Comparison of ENCODE assay signal across 13 cellular contexts in the genomic region with DNA sequence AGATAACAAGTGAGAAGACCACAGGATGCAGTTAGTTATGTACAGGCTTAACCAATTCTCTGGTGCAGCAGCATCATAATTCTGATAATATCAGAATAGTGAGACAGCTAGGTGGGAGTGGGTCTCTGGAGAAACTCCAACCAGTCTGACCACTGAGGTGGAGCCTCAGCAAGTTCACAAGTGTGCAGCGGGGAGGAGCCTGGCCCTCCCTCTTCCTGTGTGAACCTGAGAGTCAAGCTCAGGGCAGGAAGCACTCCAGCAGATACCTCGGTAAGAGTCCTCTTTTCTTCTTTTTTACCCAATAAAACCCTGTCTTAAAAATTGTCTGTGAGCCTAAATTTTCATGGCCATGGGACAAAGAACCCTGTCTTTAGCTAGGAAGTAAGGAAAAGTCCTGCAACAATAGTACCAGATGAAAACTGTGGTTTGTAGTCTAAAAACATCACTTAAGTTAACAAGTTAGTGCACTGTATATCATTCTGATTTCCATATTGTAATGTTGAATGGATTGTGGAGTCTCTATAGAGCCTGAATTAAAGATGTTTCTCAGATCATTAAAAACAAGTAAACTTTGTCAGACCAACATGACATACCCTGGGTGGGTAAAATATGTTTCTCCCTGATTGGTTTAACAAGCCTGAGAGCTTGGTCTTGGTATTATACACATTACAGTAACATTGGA.
DNase-seq lines count a peak whose midpoint lies in the region; ATAC-seq and TF ChIP-seq lines count a peak whose summit lies in the region.
"Had no signal": no experiment of that assay in that cellular context is flagged by ENCODE, and none has a peak within 500 bp of the region (broad histone marks: within the 10 kb centered on the region; RNA-seq: fewer than 3 reads in every experiment).

No MANE protein-coding gene starts in this region.

- no peak overlapping the region for H3K9ac ChIP-seq in MM.1S (ENCODE audit: low read length)

- no peaks in the 10 kb centered on the region for H3K9me3 ChIP-seq in MM.1S (replicated peaks; ENCODE audit: insufficient read depth, low read length)

- H2AFZ ChIP-seq in MM.1S (ENCODE audit: low read length): 0 out of 2 replicates have a peak overlapping the region, but pooled peaks have one; percentile 30

- H3K9me2 ChIP-seq in MM.1S (replicated peaks; ENCODE audit: insufficient read depth, low read length): no peaks in the 10 kb centered on the region

- DNase-seq in GM12865 (ENCODE audit: low read depth) (peak; percentile 44), MM.1S (peak; percentile 69), COLO668 (lab: John Stamatoyannopoulos, UW; ENCODE audit: unreplicated experiment) (no peak), A172 (ENCODE audit: low spot score) (no peak), NCI-H1048 (lab: John Stamatoyannopoulos, UW) (no peak), 8988T (no peak)
- DNase-seq: activated CD4-positive, alpha-beta T cell treated with anti-CD3 and anti-CD28 coated beads, Interleukin-2, amount 50 U/mL, for 48 hours; stimulated activated naive CD4-positive, alpha-beta T cell had no signal

- H4K20me1 ChIP-seq in MM.1S (ENCODE audit: insufficient read depth, low read length): no peaks in the 10 kb centered on the region

- H3K36me3 ChIP-seq in MM.1S (replicated peaks; ENCODE audit: insufficient read depth, low read length): no peaks in the 10 kb centered on the region
- H3K36me3 ChIP-seq: SJSA1 had no signal

- H3K4me1 ChIP-seq in MM.1S (ENCODE audit: low read length): no peaks in the 10 kb centered on the region
- H3K4me1 ChIP-seq: SJSA1 had no signal

- peak overlapping the region; percentile 24 for H3K4me3 ChIP-seq in GM12865 (ENCODE audit: low read depth, low read length)
- no peak overlapping the region; the same call in 1 of the 2 replicates for H3K4me3 ChIP-seq in MM.1S (ENCODE audit: low read length)
- H3K4me3 ChIP-seq: K562, SJSA1, smooth muscle cell had no signal

- ATAC-seq in GM19463 (IDR thresholded peaks at IDR 0.05; ENCODE audit: unreplicated experiment): peak; percentile 93
- peak; percentile 64 for ATAC-seq in HG02970 (IDR thresholded peaks at IDR 0.05; ENCODE audit: low FRiP score, unreplicated experiment)
- ATAC-seq: K562 had no signal

- TF ChIP-seq CTCF in GM12865 (IDR thresholded peaks at IDR 0.05; ENCODE audit: insufficient read depth, low read depth, low read length, missing control alignments): no peak
- TF ChIP-seq CTCF in MM.1S (IDR thresholded peaks at IDR 0.05; ENCODE audit: low read length): no peak

- no peaks in the 10 kb centered on the region for H3K79me2 ChIP-seq in MM.1S (ENCODE audit: low read length)

- no peaks in the 10 kb centered on the region for H3F3A ChIP-seq in MM.1S (ENCODE audit: insufficient read depth, low read length)

- no peak overlapping the region for H3K27ac ChIP-seq in MM.1S (ENCODE audit: low read length)
- H3K27ac ChIP-seq: SJSA1 had no signal

- H3K27me3 ChIP-seq in MM.1S (replicated peaks; ENCODE audit: insufficient read depth, low read length): no peaks in the 10 kb centered on the region
- H3K27me3 ChIP-seq: SJSA1 had no signal

- peak overlapping the region; percentile 28; the same call in 1 of the 2 replicates for H3K4me2 ChIP-seq in MM.1S (ENCODE audit: low read depth, low read length)
- H3K4me2 ChIP-seq: smooth muscle cell had no signal

Comparison
In these comparisons a context has a peak if more than half of its experiments do, and no peak if none do; other contexts are left out.
1. DNase-seq: peak in GM12865 (single experiment) and MM.1S (single experiment); none in COLO668 (single experiment), A172 (single experiment), NCI-H1048 (single experiment) and 8988T (single experiment).